ENCODE assay signal across 28 cellular contexts in the genomic region with DNA sequence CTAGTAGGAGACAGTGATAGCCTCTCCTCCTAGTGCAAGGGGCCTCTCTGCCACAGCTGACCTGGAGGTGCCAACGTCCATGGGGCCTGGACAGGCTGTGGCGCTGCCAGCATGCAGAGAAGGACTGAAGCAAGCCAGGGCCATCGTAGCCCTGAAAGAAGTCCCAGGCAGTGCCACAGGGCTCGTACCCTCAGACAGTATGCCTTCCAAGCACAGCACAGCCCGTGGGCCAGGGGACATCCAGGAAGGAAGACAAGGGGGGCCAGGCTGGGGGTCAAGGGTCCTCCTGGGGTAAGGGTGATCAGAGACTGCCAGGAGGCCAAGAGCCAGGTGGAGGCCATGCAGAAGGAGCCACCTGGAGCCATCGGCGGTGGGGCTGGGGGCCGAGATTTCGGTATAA. TPM values are rescaled to one million over a fixed set of nuclear protein-coding genes. Genes with fewer than 3 reads are reported as not detected.
DNase-seq lines count a peak whose midpoint lies in the region; ATAC-seq and TF ChIP-seq lines count a peak whose summit lies in the region.
"Had no signal": no experiment of that assay in that cellular context is flagged by ENCODE, and none has a peak within 500 bp of the region (broad histone marks: within the 10 kb centered on the region; RNA-seq: fewer than 3 reads in every experiment).

No MANE protein-coding gene starts in this region.

- no peaks in the 10 kb centered on the region for H3K27me3 Mint-ChIP-seq in effector memory CD8-positive, alpha-beta T cell
- H3K27me3 Mint-ChIP-seq in neural crest cell (ENCODE audit: low read depth), result no peaks in the 10 kb centered on the region
- H3K27me3 Mint-ChIP-seq: activated CD4-positive, alpha-beta T cell treated with anti-CD3 and anti-CD28 coated beads, Interleukin-2, amount 10 ng/mL, durations not matched to agents 24 days and 14 days; B cell; natural killer cell treated with Interleukin-12 subunit alpha and Interleukin-12 subunit beta and Interleukin-15 and Interleukin-18, amount 100 ng/mL, for 72 hours had no signal

- no peaks in the 10 kb centered on the region for H3K9me3 Mint-ChIP-seq in effector memory CD8-positive, alpha-beta T cell
- no peaks in the 10 kb centered on the region for H3K9me3 Mint-ChIP-seq in neural crest cell
- H3K9me3 Mint-ChIP-seq: activated CD4-positive, alpha-beta T cell treated with anti-CD3 and anti-CD28 coated beads, Interleukin-2, amount 10 ng/mL, durations not matched to agents 24 days and 14 days; activated T-cell treated with anti-CD3 and anti-CD28 coated beads, Interleukin-2, amount 50 U/mL, for 72 hours; natural killer cell treated with Interleukin-12 subunit alpha and Interleukin-12 subunit beta and Interleukin-15 and Interleukin-18, amount 100 ng/mL, for 72 hours had no signal

- no peak for ATAC-seq in Right ventricle myocardium inferior
- no peak for ATAC-seq in heart right ventricle
- no peak for ATAC-seq in effector memory CD8-positive, alpha-beta T cell (replicated peaks)
- ATAC-seq in aorta (ENCODE audit: low FRiP score), result no peak
- ATAC-seq in HG03097 (IDR thresholded peaks at IDR 0.05; ENCODE audit: low FRiP score, unreplicated experiment), result no peak
- ATAC-seq: activated T-cell treated with anti-CD3 and anti-CD28 coated beads, Interleukin-2, amount 50 U/mL, for 72 hours; left lung; mucosa of descending colon; natural killer cell treated with Interleukin-12 subunit alpha and Interleukin-12 subunit beta and Interleukin-15 and Interleukin-18, amount 100 ng/mL, for 72 hours; Panc1; stimulated activated naive CD8-positive, alpha-beta T cell treated with anti-CD3 and anti-CD28 coated beads, Interleukin-15, Interleukin-2, amounts not matched to agents 100 U/mL and 50 U/mL, for 24 hours had no signal

- no peaks in the 10 kb centered on the region for H3K9me3 ChIP-seq in heart right ventricle
- no peaks in the 10 kb centered on the region for H3K9me3 ChIP-seq in aorta (ENCODE audit: control insufficient read depth, low read length)
- H3K9me3 ChIP-seq: gastroesophageal sphincter, left lung, mucosa of descending colon, tibial nerve had no signal

- no peak for TF ChIP-seq CTCF in heart right ventricle (IDR thresholded peaks at IDR 0.05)
- no peak for TF ChIP-seq CTCF in neural crest cell (conservative IDR thresholded peaks at IDR 0.05)

- WGBS in heart right ventricle, 2 donors, result 72 to 75% methylated on average over 9 of the region's 9 CpGs
- WGBS in aorta, 2 donors, result 28 to 36% methylated on average over 9 of the region's 9 CpGs

- H3K4me1 ChIP-seq in heart right ventricle (peaks cover 40 to 86% (median 77%) of the 10 kb centered on the region in 9 donors), aorta (ENCODE audit: control insufficient read depth in 1 of 2, insufficient read depth in 2 of 2, low read length in 2 of 2) (peaks cover 0 to 5% of the 10 kb centered on the region in 2 donors)
- H3K4me1 ChIP-seq: parathyroid adenoma had no signal

- H3K36me3 Mint-ChIP-seq in effector memory CD8-positive, alpha-beta T cell (ENCODE audit: insufficient read depth), result peaks cover 25% of the 10 kb centered on the region
- H3K36me3 Mint-ChIP-seq in neural crest cell (ENCODE audit: low read depth), result no peaks in the 10 kb centered on the region
- H3K36me3 Mint-ChIP-seq: natural killer cell treated with Interleukin-12 subunit alpha and Interleukin-12 subunit beta and Interleukin-15 and Interleukin-18, amount 100 ng/mL, for 72 hours had no signal

- peak overlapping the region; percentile 72 to 77 for H3K27ac Mint-ChIP-seq in effector memory CD8-positive, alpha-beta T cell
- H3K27ac Mint-ChIP-seq in neural crest cell (ENCODE audit: unreplicated experiment), result peak overlapping the region; percentile 19
- H3K27ac Mint-ChIP-seq: activated CD4-positive, alpha-beta T cell treated with anti-CD3 and anti-CD28 coated beads, Interleukin-2, amount 10 ng/mL, durations not matched to agents 24 days and 14 days; activated T-cell treated with anti-CD3 and anti-CD28 coated beads, Interleukin-2, amount 50 U/mL, for 72 hours; B cell had no signal

- peak overlapping the region in 1 of 2 donors; percentile 39 for H3K4me3 Mint-ChIP-seq in effector memory CD8-positive, alpha-beta T cell
- H3K4me3 Mint-ChIP-seq in neural crest cell, result no peak overlapping the region
- H3K4me3 Mint-ChIP-seq: activated CD4-positive, alpha-beta T cell treated with anti-CD3 and anti-CD28 coated beads, Interleukin-2, amount 10 ng/mL, durations not matched to agents 24 days and 14 days; activated T-cell treated with anti-CD3 and anti-CD28 coated beads, Interleukin-2, amount 50 U/mL, for 72 hours; B cell; natural killer cell treated with Interleukin-12 subunit alpha and Interleukin-12 subunit beta and Interleukin-15 and Interleukin-18, amount 100 ng/mL, for 72 hours had no signal

- peaks cover 53 to 55% of the 10 kb centered on the region in 2 donors for H3K4me1 Mint-ChIP-seq in effector memory CD8-positive, alpha-beta T cell (ENCODE audit: low read depth in 2 of 2)
- H3K4me1 Mint-ChIP-seq in neural crest cell, result peaks cover 12% of the 10 kb centered on the region

- intact Hi-C loops in Right ventricle myocardium inferior (cut with DNase I), result loop anchor here (1.0 to 5.0 kb wide), 2 partner anchors 25 to 230 kb away; no protein-coding TSS in a partner anchor
- intact Hi-C loops in heart right ventricle (cut with DNase I), result no loop called here
- intact Hi-C loops in aorta (cut with DNase I), result no loop called here
- intact Hi-C loops in posterior vena cava (cut with DNase I), result no loop called here

- DNase-seq in Right ventricle myocardium inferior (ENCODE audit: missing footprints) (peak; percentile 62), heart right ventricle (no peak), neural crest cell (ENCODE audit: low read depth, low spot score) (no peak), aorta (peak; percentile 44 to 70), posterior vena cava (ENCODE audit: low spot score) (no peak), retina (no peak)
- DNase-seq in effector memory CD8-positive, alpha-beta T cell, result no peak
- DNase-seq: activated CD4-positive, alpha-beta T cell treated with anti-CD3 and anti-CD28 coated beads, Interleukin-2, amount 10 ng/mL, durations not matched to agents 24 days and 14 days; activated naive CD4-positive, alpha-beta T cell treated with Interleukin-2 at 50 U/mL for 16 hours; activated T-cell treated with anti-CD3 and anti-CD28 coated beads, Interleukin-2, amount 50 U/mL, for 72 hours; central memory CD4-positive, alpha-beta T cell; MM.1S; mucosa of descending colon; NCI-H2081 treated with DMSO at 0.1 percent for 48 hours; NCI-H345; stimulated activated naive CD8-positive, alpha-beta T cell treated with anti-CD3 and anti-CD28 coated beads, Interleukin-15, Interleukin-2, amounts not matched to agents 100 U/mL and 50 U/mL, for 24 hours; SW 1271; T1000; WERI-Rb-1 had no signal

- peaks cover 0 to 8% (median 0%) of the 10 kb centered on the region in 9 donors for H3K36me3 ChIP-seq in heart right ventricle
- no peaks in the 10 kb centered on the region for H3K36me3 ChIP-seq in aorta (ENCODE audit: control insufficient read depth in 1 of 2, insufficient read depth in 2 of 2, low read length in 1 of 2)
- H3K36me3 ChIP-seq: gastroesophageal sphincter, left lung, tibial nerve, WERI-Rb-1 had no signal

- H3K27me3 ChIP-seq in heart right ventricle, result no peaks in the 10 kb centered on the region
- H3K27me3 ChIP-seq in aorta (ENCODE audit: control insufficient read depth in 1 of 2, insufficient read depth in 2 of 2, low read length in 1 of 2), result no peaks in the 10 kb centered on the region
- H3K27me3 ChIP-seq: gastroesophageal sphincter, left lung, tibial nerve had no signal

- H3K4me3 ChIP-seq in heart right ventricle (no peak overlapping the region), aorta (ENCODE audit: low read length in 2 of 2) (no peak overlapping the region)
- H3K4me3 ChIP-seq: gastroesophageal sphincter, left lung, mucosa of descending colon, tibial nerve had no signal

- peak overlapping the region in 3 of 10 donors; percentile 18 to 30 (median 26) for H3K27ac ChIP-seq in heart right ventricle
- no peak overlapping the region for H3K27ac ChIP-seq in aorta (ENCODE audit: low read depth in 1 of 2, low read length in 2 of 2)
- H3K27ac ChIP-seq: KMS-11, left lung, parathyroid adenoma, WERI-Rb-1 had no signal

RNA-seq across cellular contexts. Expression of a gene that starts 20.4 kb away (rescaled TPM):
- total RNA-seq in Right ventricle myocardium inferior (48.7 TPM), heart right ventricle (10 to 100 TPM; 36.8 to 59.1 (median 45.2) TPM), neural crest cell (17.3 and 19.3 TPM in 2 replicates), aorta (10 to 100 TPM; 51.3 to 65.8 TPM), posterior vena cava (10 to 100 TPM; 47.5 to 57.2 TPM)
- polyA plus RNA-seq in heart right ventricle (10 to 100 TPM; 25.2 to 57.9 TPM), aorta (100 to 1,000 TPM in 1 of 2 donors, 10 to 100 TPM in 1; 32.4 to 104 TPM)

Comparison
In these comparisons a context has a peak if more than half of its experiments do, and no peak if none do; other contexts are left out.
1. DNase-seq: peak in Right ventricle myocardium inferior (single experiment) and aorta (2 of 2); none in heart right ventricle (0 of 2), effector memory CD8-positive, alpha-beta T cell (0 of 3), neural crest cell (single experiment), posterior vena cava (single experiment) and retina (single experiment).